In the genomic region with DNA sequence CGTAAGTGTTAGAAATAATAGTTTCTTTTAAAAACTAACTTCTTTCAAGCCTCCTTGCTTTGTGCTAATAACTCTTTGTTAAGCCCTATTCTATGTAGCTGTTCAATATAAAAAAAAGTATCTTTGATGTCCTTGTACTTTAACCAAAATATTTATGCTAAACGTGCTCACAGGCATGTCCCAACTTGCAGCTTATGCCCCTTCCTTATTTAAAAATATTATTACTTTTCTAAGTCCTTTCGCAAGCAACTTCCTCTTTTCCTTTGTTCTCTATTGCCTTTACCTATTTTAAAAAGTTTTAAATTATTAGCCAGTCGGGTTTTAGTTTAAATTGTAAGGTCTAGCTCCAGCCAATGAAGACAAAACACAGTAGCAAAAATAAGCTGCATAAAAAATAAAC, we compare ENCODE assay signal across 18 cellular contexts. TPM values are rescaled to one million over a fixed set of nuclear protein-coding genes. Genes with fewer than 3 reads are reported as not detected.
DNase-seq lines count a peak whose midpoint lies in the region; FAIRE-seq and TF ChIP-seq lines count a peak whose summit lies in the region.
"Had no signal": no experiment of that assay in that cellular context is flagged by ENCODE, and none has a peak within 500 bp of the region (broad histone marks: within the 10 kb centered on the region; RNA-seq: fewer than 3 reads in every experiment).

No MANE protein-coding gene starts in this region.

- TF ChIP-seq CTCF in NB4 (IDR thresholded peaks at IDR 0.05; ENCODE audit: low read depth, low read length) (no peak), neural progenitor cell (IDR thresholded peaks at IDR 0.05) (no peak)

- H3K4me3 ChIP-seq in NB4 (ENCODE audit: low read depth, low read length) (no peak overlapping the region), neural progenitor cell (no peak overlapping the region)

- H3K79me2 ChIP-seq in neural progenitor cell (ENCODE audit: low read depth): no peaks in the 10 kb centered on the region

- peaks cover 11% of the 10 kb centered on the region for H3K4me1 Mint-ChIP-seq in neural progenitor cell

- no peaks in the 10 kb centered on the region for H3K36me3 ChIP-seq in neural progenitor cell
- H3K36me3 ChIP-seq: BE2C had no signal

- peaks cover 2% of the 10 kb centered on the region for H3K27me3 Mint-ChIP-seq in neural progenitor cell (ENCODE audit: insufficient read depth, low read depth)

- no peaks in the 10 kb centered on the region for H3K4me1 ChIP-seq in neural progenitor cell
- H3K4me1 ChIP-seq: BE2C had no signal

- H3K9me3 ChIP-seq in neural progenitor cell (ENCODE audit: low read depth): no peaks in the 10 kb centered on the region
- H3K9me3 ChIP-seq: BE2C had no signal

- no peaks in the 10 kb centered on the region for H4K20me1 ChIP-seq in neural progenitor cell (ENCODE audit: low read depth)

- no peaks in the 10 kb centered on the region for H3K36me3 Mint-ChIP-seq in neural progenitor cell
- H3K36me3 Mint-ChIP-seq: CD8-positive, alpha-beta T cell had no signal

- peak; percentile 27 for FAIRE-seq in islet of Langerhans (lab: Jason Lieb, UNC)
- FAIRE-seq: H54, HepG2 had no signal

- no peak for TF ChIP-seq POLR2A in NB4 (IDR thresholded peaks at IDR 0.05; ENCODE audit: extremely low read depth, insufficient read length)

- no peaks in the 10 kb centered on the region for H3F3A ChIP-seq in neural progenitor cell (ENCODE audit: low read depth)

- H3K27me3 ChIP-seq in neural progenitor cell: no peaks in the 10 kb centered on the region
- H3K27me3 ChIP-seq: BE2C had no signal

- H3K27ac Mint-ChIP-seq in neural progenitor cell: no peak overlapping the region
- H3K27ac Mint-ChIP-seq: CD8-positive, alpha-beta T cell had no signal

- H3K27ac ChIP-seq in neural progenitor cell: no peak overlapping the region
- H3K27ac ChIP-seq: 22Rv1, KMS-11 had no signal

- H3K4me2 ChIP-seq in neural progenitor cell: no peak overlapping the region
- H3K4me2 ChIP-seq: KMS-11 had no signal

- no peak overlapping the region for H2AFZ ChIP-seq in neural progenitor cell (replicated peaks)

- H3K4me3 Mint-ChIP-seq in neural progenitor cell: no peak overlapping the region
- H3K4me3 Mint-ChIP-seq: CD8-positive, alpha-beta T cell had no signal

- peak; percentile 54 for DNase-seq in SIG-M5 treated with dmso at 0.1 percent for 504 hours (lab: John Stamatoyannopoulos, UW; ENCODE audit: unreplicated experiment)
- no peak for DNase-seq in SIG-M5 (lab: John Stamatoyannopoulos, UW)
- peak; percentile 26 for DNase-seq in NB4 (ENCODE audit: low read depth)
- DNase-seq in SKM-1 (lab: John Stamatoyannopoulos, UW; ENCODE audit: unreplicated experiment): peak; percentile 19
- DNase-seq in UCSD-AML1 (lab: John Stamatoyannopoulos, UW; ENCODE audit: unreplicated experiment): no peak
- DNase-seq in neural progenitor cell (ENCODE audit: low spot score): no peak
- no peak for DNase-seq in SW 1271 (lab: John Stamatoyannopoulos, UW)
- DNase-seq: BE2C; CD8-positive, alpha-beta T cell; DMS53; NCI-H1417; NCI-H187 treated with DMSO at 0.1 percent for 48 hours; NK-92 treated with Interleukin-12 subunit alpha and Interleukin-12 subunit beta, amount 100 ng/mL, for 24 hours had no signal

- peaks cover 2% of the 10 kb centered on the region for H3K9me3 Mint-ChIP-seq in neural progenitor cell
- H3K9me3 Mint-ChIP-seq: CD8-positive, alpha-beta T cell had no signal

- no peak overlapping the region for H3K9ac ChIP-seq in neural progenitor cell
- H3K9ac ChIP-seq: KMS-11 had no signal

RNA-seq across cellular contexts. Expression of a gene that starts 43.4 kb away (rescaled TPM):
- total RNA-seq in neural progenitor cell (ENCODE audit: low replicate concordance): 18.5 and 22.0 TPM in 2 replicates

Comparison
In these comparisons a context has a peak if more than half of its experiments do, and no peak if none do; other contexts are left out.
1. DNase-seq: peak in SIG-M5 treated with dmso at 0.1 percent for 504 hours (single experiment), NB4 (single experiment) and SKM-1 (single experiment); none in SIG-M5 (single experiment), UCSD-AML1 (single experiment), neural progenitor cell (single experiment) and SW 1271 (0 of 2).